Comparison of ENCODE assay signal across 21 cellular contexts in the genomic region with DNA sequence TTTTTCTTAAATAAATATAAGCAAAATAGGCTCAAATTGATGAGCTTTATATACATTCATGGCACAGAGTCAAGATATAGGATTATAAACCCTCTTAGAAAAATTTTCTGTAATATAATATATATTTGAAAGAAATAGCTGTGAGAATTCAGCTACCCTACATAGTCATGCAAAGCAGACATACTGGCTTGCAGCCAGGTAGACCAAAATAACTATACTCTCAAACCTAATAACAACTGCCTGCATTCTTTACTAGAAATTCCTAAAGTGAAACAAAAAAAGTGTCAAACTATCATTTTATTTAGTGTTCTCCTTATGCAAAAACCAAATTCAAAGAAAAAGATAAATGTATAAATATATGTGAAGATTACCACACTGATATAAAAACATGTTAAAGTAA.
DNase-seq lines count a peak whose midpoint lies in the region; TF ChIP-seq lines count a peak whose summit lies in the region.
"Had no signal": no experiment of that assay in that cellular context is flagged by ENCODE, and none has a peak within 500 bp of the region (broad histone marks: within the 10 kb centered on the region; RNA-seq: fewer than 3 reads in every experiment).

No MANE protein-coding gene starts in this region.

- peak; percentile 15 for DNase-seq in LHCN-M2 (ENCODE audit: low read depth)
- DNase-seq in astrocyte of the cerebellum (ENCODE audit: low read depth): peak; percentile 16
- peak; percentile 48 for DNase-seq in fibroblast of peridontal ligament (ENCODE audit: extremely low read depth)
- peak; percentile 25 for DNase-seq in skeletal muscle cell (ENCODE audit: low read depth)
- no peak for DNase-seq in ACHN
- DNase-seq in activated T-cell treated with anti-CD3 and anti-CD28 coated beads for 4 hours: no peak
- DNase-seq in stimulated activated CD4-positive, alpha-beta T cell treated with anti-CD3 and anti-CD28 coated beads, Interleukin-4, amount 100 ng/mL, for 24 hours: no peak
- DNase-seq: activated B cell treated with CpG ODN at 0.5 μM for 24 hours; activated CD8-positive, alpha-beta memory T cell treated with anti-CD3 and anti-CD28 coated beads, Interleukin-2, amount 10 ng/mL, durations not matched to agents 7 days and 5 days; activated naive CD4-positive, alpha-beta T cell treated with anti-CD3 and anti-CD28 coated beads, Interleukin-2, amount 10 ng/mL, durations not matched to agents 7 days and 5 days; central memory CD4-positive, alpha-beta T cell; dermis blood vessel endothelial cell; heart right ventricle; lower lobe of right lung; NCI-H2029 treated with DMSO at 0.1 percent for 48 hours; NCI-H226; NCI-H748 treated with DMSO at 0.1 percent for 48 hours; retina; RPMI8226; stimulated activated CD4-positive, alpha-beta T cell treated with anti-CD3 and anti-CD28 coated beads, Interleukin-2, amount 100 ng/mL, for 48 hours; T-cell had no signal

- no peak for TF ChIP-seq CTCF in astrocyte of the cerebellum (IDR thresholded peaks at IDR 0.05; ENCODE audit: low read depth, low read length, missing control alignments)

- in situ Hi-C loops in astrocyte of the cerebellum (cut with HindIII; ENCODE audit: low sequenced_read_pairs): no loop called here
- in situ Hi-C loops in ACHN (cut with HindIII; ENCODE audit: low pct_ligation_motif_present, low pct_unique_long_range_greater_than_20kb, low sequenced_read_pairs): no loop called here

- H3K4me3 ChIP-seq in astrocyte of the cerebellum (ENCODE audit: low read depth, low read length): no peak overlapping the region
- H3K4me3 ChIP-seq in skeletal muscle cell (ENCODE audit: low read depth, low read length): no peak overlapping the region
- H3K4me3 ChIP-seq: heart right ventricle, lower lobe of right lung had no signal

Comparison
In these comparisons a context has a peak if more than half of its experiments do, and no peak if none do; other contexts are left out.
1. DNase-seq: peak in LHCN-M2 (single experiment), astrocyte of the cerebellum (single experiment), fibroblast of peridontal ligament (single experiment) and skeletal muscle cell (single experiment); none in ACHN (single experiment), activated T-cell treated with anti-CD3 and anti-CD28 coated beads for 4 hours (single experiment) and stimulated activated CD4-positive, alpha-beta T cell treated with anti-CD3 and anti-CD28 coated beads, Interleukin-4, amount 100 ng/mL, for 24 hours (single experiment).